In the genomic region with DNA sequence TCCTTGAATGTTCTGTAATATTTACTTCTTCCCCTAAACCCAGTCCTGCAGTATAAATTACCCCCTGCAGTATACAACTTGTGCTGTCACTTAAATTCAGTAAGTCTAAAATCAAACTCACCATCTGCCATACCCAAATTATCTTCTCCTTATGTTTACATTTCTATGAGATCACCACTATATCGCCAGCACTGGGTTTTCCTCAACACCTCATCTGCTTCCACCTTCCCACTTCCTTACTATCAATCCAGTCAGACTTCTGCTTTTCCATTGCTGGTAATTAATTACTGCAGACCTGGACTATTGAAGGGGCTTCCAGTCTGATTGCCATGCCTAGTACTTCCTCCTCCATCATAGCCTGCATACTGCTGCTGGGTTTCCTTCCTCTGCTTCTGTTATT, we compare ENCODE assay signal across 30 cellular contexts.
"Had no signal": no experiment of that assay in that cellular context is flagged by ENCODE, and none has a peak within 500 bp of the region (broad histone marks: within the 10 kb centered on the region; RNA-seq: fewer than 3 reads in every experiment).

No MANE protein-coding gene starts in this region.

- H3K36me3 ChIP-seq: Peyer's patch had no signal

- DNase-seq: activated CD4-positive, alpha-beta T cell treated with anti-CD3 and anti-CD28 coated beads for 36 hours; activated CD4-positive, alpha-beta T cell treated with anti-CD3 and anti-CD28 coated beads, Interleukin-2, amount 10 ng/mL, durations not matched to agents 7 days and 5 days; activated CD4-positive, alpha-beta T cell treated with anti-CD3 and anti-CD28 coated beads, Interleukin-2, amount 50 U/mL, for 48 hours; activated CD8-positive, alpha-beta memory T cell treated with anti-CD3 and anti-CD28 coated beads, Interleukin-2, amount 50 U/mL, for 48 hours; activated CD8-positive, alpha-beta T cell treated with anti-CD3 and anti-CD28 coated beads, Interleukin-2, amount 10 ng/mL, durations not matched to agents 7 days and 5 days; activated effector memory CD4-positive, alpha-beta T cell treated with Interleukin-2 at 50 U/mL for 16 hours; activated naive CD4-positive, alpha-beta T cell treated with anti-CD3 and anti-CD28 coated beads, Interleukin-2, amount 10 ng/mL, durations not matched to agents 7 days and 5 days; activated naive CD8-positive, alpha-beta T cell treated with anti-CD3 and anti-CD28 coated beads, Interleukin-2, amount 50 U/mL, for 24 hours; activated T-cell treated with anti-CD3 and anti-CD28 coated beads, Interleukin-2, amount 50 U/mL, for 48 hours; anterior cingulate cortex; central memory CD4-positive, alpha-beta T cell; NCI-H1092; NCI-H1417; NCI-H146; NCI-H187; NCI-H2029 treated with DMSO at 0.1 percent for 48 hours; NCI-H2107; NCI-H226; NCI-H446 treated with DMSO at 0.1 percent for 48 hours; Peyer's patch; RPMI8226; SHP77 treated with DMSO at 0.1 percent for 48 hours; SK-N-SH had no signal

- H3K36me3 Mint-ChIP-seq: activated naive CD4-positive, alpha-beta T cell treated with anti-CD3 and anti-CD28 coated beads, Interleukin-2, amount 10 ng/mL, durations not matched to agents 7 days and 5 days; WTC11 had no signal

- H3K27me3 Mint-ChIP-seq: activated CD4-positive, alpha-beta T cell treated with anti-CD3 and anti-CD28 coated beads for 36 hours; activated CD4-positive, alpha-beta T cell treated with anti-CD3 and anti-CD28 coated beads, Interleukin-2, amount 10 ng/mL, durations not matched to agents 7 days and 5 days; activated naive CD8-positive, alpha-beta T cell; activated naive CD8-positive, alpha-beta T cell treated with anti-CD3 and anti-CD28 coated beads, Interleukin-2, amount 50 U/mL, for 24 hours; brain had no signal

- H3K4me3 ChIP-seq: Peyer's patch, SJSA1 had no signal

- ATAC-seq: activated CD4-positive, alpha-beta T cell treated with anti-CD3 and anti-CD28 coated beads for 36 hours; activated CD4-positive, CD25-positive, alpha-beta regulatory T cell treated with anti-CD3 and anti-CD28 coated beads, Interleukin-2, amount 50 U/mL, for 24 hours; activated CD8-positive, alpha-beta T cell treated with anti-CD3 and anti-CD28 coated beads, Interleukin-2, amount 10 ng/mL, durations not matched to agents 7 days and 5 days; activated naive CD8-positive, alpha-beta T cell treated with anti-CD3 and anti-CD28 coated beads, Interleukin-2, amount 50 U/mL, for 24 hours; WTC11 had no signal

- H3K4me3 Mint-ChIP-seq: activated CD4-positive, alpha-beta T cell treated with anti-CD3 and anti-CD28 coated beads for 36 hours; activated CD4-positive, alpha-beta T cell treated with anti-CD3 and anti-CD28 coated beads, Interleukin-2, amount 10 ng/mL, durations not matched to agents 7 days and 5 days; activated CD8-positive, alpha-beta T cell treated with anti-CD3 and anti-CD28 coated beads, Interleukin-2, amount 10 ng/mL, durations not matched to agents 7 days and 5 days; activated naive CD4-positive, alpha-beta T cell treated with anti-CD3 and anti-CD28 coated beads, Interleukin-2, amount 10 ng/mL, durations not matched to agents 7 days and 5 days; activated naive CD8-positive, alpha-beta T cell; activated naive CD8-positive, alpha-beta T cell treated with anti-CD3 and anti-CD28 coated beads, Interleukin-2, amount 50 U/mL, for 24 hours; brain; T-helper 1 cell treated with Interleukin-12 subunit alpha and Interleukin-12 subunit beta and Interleukin-4 antibody, amounts not matched to agents 30 μg/mL and 1 μg/mL, for 36 hours; T-helper 2 cell treated with Interferon-gamma antibody and Interleukin-4, amounts not matched to agents 5 μg/mL and 100 μg/mL, for 36 hours; WTC11 had no signal

- H3K27ac ChIP-seq: Peyer's patch, SJSA1 had no signal

- H3K9me3 ChIP-seq: Peyer's patch, SJSA1, SK-N-SH had no signal

- H3K4me2 ChIP-seq: SK-N-SH had no signal

- H3K27me3 ChIP-seq: Peyer's patch, SJSA1 had no signal

- H3K9ac ChIP-seq: SK-N-SH had no signal

- H3K9me3 Mint-ChIP-seq: activated CD4-positive, alpha-beta T cell treated with anti-CD3 and anti-CD28 coated beads, Interleukin-2, amount 10 ng/mL, durations not matched to agents 7 days and 5 days; activated naive CD4-positive, alpha-beta T cell treated with anti-CD3 and anti-CD28 coated beads, Interleukin-2, amount 10 ng/mL, durations not matched to agents 7 days and 5 days; activated naive CD8-positive, alpha-beta T cell treated with anti-CD3 and anti-CD28 coated beads, Interleukin-2, amount 50 U/mL, for 24 hours; T-helper 1 cell treated with Interleukin-12 subunit alpha and Interleukin-12 subunit beta and Interleukin-4 antibody, amounts not matched to agents 30 μg/mL and 1 μg/mL, for 36 hours; T-helper 2 cell treated with Interferon-gamma antibody and Interleukin-4, amounts not matched to agents 5 μg/mL and 100 μg/mL, for 36 hours; WTC11 had no signal

- H3K27ac Mint-ChIP-seq: activated CD4-positive, alpha-beta T cell treated with anti-CD3 and anti-CD28 coated beads for 36 hours; activated CD4-positive, alpha-beta T cell treated with anti-CD3 and anti-CD28 coated beads, Interleukin-2, amount 10 ng/mL, durations not matched to agents 7 days and 5 days; activated CD8-positive, alpha-beta T cell treated with anti-CD3 and anti-CD28 coated beads, Interleukin-2, amount 10 ng/mL, durations not matched to agents 7 days and 5 days; activated naive CD4-positive, alpha-beta T cell treated with anti-CD3 and anti-CD28 coated beads, Interleukin-2, amount 10 ng/mL, durations not matched to agents 7 days and 5 days; activated naive CD8-positive, alpha-beta T cell; activated naive CD8-positive, alpha-beta T cell treated with anti-CD3 and anti-CD28 coated beads, Interleukin-2, amount 50 U/mL, for 24 hours; T-helper 1 cell treated with Interleukin-12 subunit alpha and Interleukin-12 subunit beta and Interleukin-4 antibody, amounts not matched to agents 30 μg/mL and 1 μg/mL, for 36 hours; T-helper 2 cell treated with Interferon-gamma antibody and Interleukin-4, amounts not matched to agents 5 μg/mL and 100 μg/mL, for 36 hours; WTC11 had no signal

- H3K4me1 ChIP-seq: Peyer's patch, SJSA1 had no signal
